27 cellular contexts compared by ENCODE assay signal in the genomic region with DNA sequence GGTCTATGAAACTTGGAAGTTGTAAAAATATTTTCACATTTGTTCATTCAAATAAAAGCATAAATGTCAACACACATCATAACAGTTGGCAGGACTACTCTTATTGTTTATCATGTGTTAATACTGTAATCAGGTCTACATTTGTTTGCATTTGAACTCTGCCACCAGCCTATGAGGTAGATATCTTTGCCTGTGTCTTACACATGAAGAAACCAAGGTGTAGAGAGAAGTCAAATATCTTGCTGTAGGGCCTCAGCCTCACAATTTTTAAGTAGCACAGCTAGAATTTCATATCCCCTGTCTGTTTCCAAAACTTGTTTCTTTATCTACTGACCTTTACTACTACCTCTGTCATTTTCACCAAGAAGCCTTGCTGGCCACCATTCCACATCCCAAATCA.
"Had no signal": no experiment of that assay in that cellular context is flagged by ENCODE, and none has a peak within 500 bp of the region (broad histone marks: within the 10 kb centered on the region; RNA-seq: fewer than 3 reads in every experiment).

No MANE protein-coding gene starts in this region.

- H3K36me3 ChIP-seq: left ventricle myocardium inferior, pancreas, prostate gland, stomach, tibial artery, upper lobe of right lung, uterus had no signal

- H3K9me3 ChIP-seq: left ventricle myocardium inferior, pancreas, prostate gland, testis, tibial artery, upper lobe of right lung, uterus had no signal

- H3K27ac ChIP-seq: left ventricle myocardium inferior, pancreas, prostate gland, skin epidermis, stomach, testis, tibial artery, upper lobe of right lung, uterus had no signal

- DNase-seq: islet precursor cell; left ventricle myocardium inferior; mesendoderm; naive B cell; natural killer cell; nucleus accumbens; pancreas; posterior cingulate gyrus; retina; right cardiac atrium; stimulated activated CD4-positive, alpha-beta T cell treated with anti-CD3 and anti-CD28 coated beads, Interleukin-12 subunit alpha, Interleukin-12 subunit beta, amount 100 ng/mL, for 4 hours; stimulated activated CD4-positive, alpha-beta T cell treated with anti-CD3 and anti-CD28 coated beads, Interleukin-15, amount 100 ng/mL, for 24 hours; stimulated activated CD4-positive, alpha-beta T cell treated with anti-CD3 and anti-CD28 coated beads, Interleukin-2, amount 100 ng/mL, for 24 hours; stimulated activated CD4-positive, alpha-beta T cell treated with anti-CD3 and anti-CD28 coated beads, Interleukin-4, amount 100 ng/mL, for 1 hour; stimulated activated naive B cell treated with anti-CD40 and anti-IgM and Interleukin-4, amounts not matched to agents 10 μg/mL and 1 μg/mL and 100 μg/mL, for 72 hours; stimulated activated naive CD8-positive, alpha-beta T cell treated with anti-CD3 and anti-CD28 coated beads, Interleukin-15, Interleukin-2, amounts not matched to agents 100 U/mL and 50 U/mL, for 24 hours; stomach; tibial artery; trophoblast cell; upper lobe of right lung; uterus had no signal

- H3K4me3 Mint-ChIP-seq: mesothelial cell of epicardium; naive B cell; natural killer cell; stimulated activated naive B cell treated with anti-CD40 and anti-IgM and Interleukin-4, amounts not matched to agents 10 μg/mL and 1 μg/mL and 100 μg/mL, for 72 hours had no signal

- H3K4me1 ChIP-seq: left ventricle myocardium inferior, pancreas, prostate gland, stomach, testis, tibial artery, upper lobe of right lung, uterus had no signal

- ATAC-seq: natural killer cell; pancreas; right cardiac atrium; sciatic nerve; stimulated activated naive B cell treated with anti-CD40 and anti-IgM and Interleukin-4, amounts not matched to agents 10 μg/mL and 1 μg/mL and 100 μg/mL, for 72 hours; stimulated activated naive CD8-positive, alpha-beta T cell treated with anti-CD3 and anti-CD28 coated beads, Interleukin-15, Interleukin-2, amounts not matched to agents 100 U/mL and 50 U/mL, for 24 hours; upper lobe of right lung had no signal

- H3K4me3 ChIP-seq: left ventricle myocardium inferior, lung, pancreas, prostate gland, skin epidermis, stomach, tibial artery, upper lobe of right lung, uterus had no signal

- H3K27ac Mint-ChIP-seq: mesothelial cell of epicardium; naive B cell; natural killer cell; stimulated activated naive B cell treated with anti-CD40 and anti-IgM and Interleukin-4, amounts not matched to agents 10 μg/mL and 1 μg/mL and 100 μg/mL, for 72 hours had no signal

- H3K4me1 Mint-ChIP-seq: mesothelial cell of epicardium; naive B cell; natural killer cell; stimulated activated naive B cell treated with anti-CD40 and anti-IgM and Interleukin-4, amounts not matched to agents 10 μg/mL and 1 μg/mL and 100 μg/mL, for 72 hours had no signal

- FAIRE-seq: pancreas had no signal

- H3K27me3 ChIP-seq: pancreas, stomach, testis, tibial artery, upper lobe of right lung, uterus had no signal

- H3K27me3 Mint-ChIP-seq: naive B cell; stimulated activated naive B cell treated with anti-CD40 and anti-IgM and Interleukin-4, amounts not matched to agents 10 μg/mL and 1 μg/mL and 100 μg/mL, for 72 hours had no signal

- H3K36me3 Mint-ChIP-seq: mesothelial cell of epicardium; naive B cell; natural killer cell; stimulated activated naive B cell treated with anti-CD40 and anti-IgM and Interleukin-4, amounts not matched to agents 10 μg/mL and 1 μg/mL and 100 μg/mL, for 72 hours had no signal

- H3K9me3 Mint-ChIP-seq: mesothelial cell of epicardium had no signal
